1 cellular context compared by ENCODE assay signal in genomic region chr19:50482271-50482855, GRCh38.
TF ChIP-seq lines count a peak whose summit lies in the region.

No MANE protein-coding gene starts in this region.

TF ChIP-seq in WTC11, 78 proteins besides CTCF, POLR2A, EP300 and RAD21 (continued from another document):
- TF ChIP-seq, protein P1, sequence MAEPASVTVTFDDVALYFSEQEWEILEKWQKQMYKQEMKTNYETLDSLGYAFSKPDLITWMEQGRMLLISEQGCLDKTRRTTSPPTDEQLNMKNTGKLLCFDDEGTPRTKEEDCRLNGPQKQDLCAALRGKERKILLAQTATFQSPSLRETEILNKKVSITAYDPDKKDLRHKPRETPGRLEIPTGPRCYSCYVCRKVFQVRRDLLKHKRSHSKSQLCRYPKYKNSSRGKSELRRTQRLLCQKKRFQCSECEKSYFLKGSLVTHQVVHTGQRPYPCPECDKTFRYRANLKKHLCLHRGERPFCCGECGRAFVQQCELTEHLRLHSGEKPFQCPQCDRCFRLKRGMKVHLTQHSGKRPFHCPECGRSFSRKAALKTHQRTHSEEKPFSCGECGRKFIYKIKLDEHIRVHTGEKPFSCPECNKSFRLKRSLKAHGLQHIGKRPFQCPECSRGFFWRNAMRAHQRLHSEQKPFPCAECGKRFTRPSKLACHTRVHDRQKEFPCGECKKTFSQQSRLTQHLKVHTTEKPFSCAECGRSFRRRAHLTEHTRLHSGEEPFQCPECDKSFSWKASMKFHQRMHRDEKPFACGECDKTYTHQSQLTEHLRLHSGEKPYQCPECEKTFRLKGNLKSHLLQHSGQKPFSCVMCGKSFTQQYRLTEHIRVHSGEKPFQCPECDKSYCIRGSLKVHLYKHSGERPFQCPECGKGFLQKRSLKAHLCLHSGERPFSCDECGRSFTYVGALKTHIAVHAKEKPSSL (CRISPR knock-in tag; conservative IDR thresholded peaks at IDR 0.05) = no peak
- TF ChIP-seq, protein P2, sequence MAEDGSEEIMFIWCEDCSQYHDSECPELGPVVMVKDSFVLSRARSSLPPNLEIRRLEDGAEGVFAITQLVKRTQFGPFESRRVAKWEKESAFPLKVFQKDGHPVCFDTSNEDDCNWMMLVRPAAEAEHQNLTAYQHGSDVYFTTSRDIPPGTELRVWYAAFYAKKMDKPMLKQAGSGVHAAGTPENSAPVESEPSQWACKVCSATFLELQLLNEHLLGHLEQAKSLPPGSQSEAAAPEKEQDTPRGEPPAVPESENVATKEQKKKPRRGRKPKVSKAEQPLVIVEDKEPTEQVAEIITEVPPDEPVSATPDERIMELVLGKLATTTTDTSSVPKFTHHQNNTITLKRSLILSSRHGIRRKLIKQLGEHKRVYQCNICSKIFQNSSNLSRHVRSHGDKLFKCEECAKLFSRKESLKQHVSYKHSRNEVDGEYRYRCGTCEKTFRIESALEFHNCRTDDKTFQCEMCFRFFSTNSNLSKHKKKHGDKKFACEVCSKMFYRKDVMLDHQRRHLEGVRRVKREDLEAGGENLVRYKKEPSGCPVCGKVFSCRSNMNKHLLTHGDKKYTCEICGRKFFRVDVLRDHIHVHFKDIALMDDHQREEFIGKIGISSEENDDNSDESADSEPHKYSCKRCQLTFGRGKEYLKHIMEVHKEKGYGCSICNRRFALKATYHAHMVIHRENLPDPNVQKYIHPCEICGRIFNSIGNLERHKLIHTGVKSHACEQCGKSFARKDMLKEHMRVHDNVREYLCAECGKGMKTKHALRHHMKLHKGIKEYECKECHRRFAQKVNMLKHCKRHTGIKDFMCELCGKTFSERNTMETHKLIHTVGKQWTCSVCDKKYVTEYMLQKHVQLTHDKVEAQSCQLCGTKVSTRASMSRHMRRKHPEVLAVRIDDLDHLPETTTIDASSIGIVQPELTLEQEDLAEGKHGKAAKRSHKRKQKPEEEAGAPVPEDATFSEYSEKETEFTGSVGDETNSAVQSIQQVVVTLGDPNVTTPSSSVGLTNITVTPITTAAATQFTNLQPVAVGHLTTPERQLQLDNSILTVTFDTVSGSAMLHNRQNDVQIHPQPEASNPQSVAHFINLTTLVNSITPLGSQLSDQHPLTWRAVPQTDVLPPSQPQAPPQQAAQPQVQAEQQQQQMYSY (CRISPR knock-in tag; IDR thresholded peaks at IDR 0.05) = no peak
- TF ChIP-seq, protein P3, sequence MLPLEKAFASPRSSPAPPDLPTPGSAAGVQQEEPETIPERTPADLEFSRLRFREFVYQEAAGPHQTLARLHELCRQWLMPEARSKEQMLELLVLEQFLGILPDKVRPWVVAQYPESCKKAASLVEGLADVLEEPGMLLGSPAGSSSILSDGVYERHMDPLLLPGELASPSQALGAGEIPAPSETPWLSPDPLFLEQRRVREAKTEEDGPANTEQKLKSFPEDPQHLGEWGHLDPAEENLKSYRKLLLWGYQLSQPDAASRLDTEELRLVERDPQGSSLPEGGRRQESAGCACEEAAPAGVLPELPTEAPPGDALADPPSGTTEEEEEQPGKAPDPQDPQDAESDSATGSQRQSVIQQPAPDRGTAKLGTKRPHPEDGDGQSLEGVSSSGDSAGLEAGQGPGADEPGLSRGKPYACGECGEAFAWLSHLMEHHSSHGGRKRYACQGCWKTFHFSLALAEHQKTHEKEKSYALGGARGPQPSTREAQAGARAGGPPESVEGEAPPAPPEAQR (CRISPR knock-in tag; IDR thresholded peaks at IDR 0.05) = no peak
- TF ChIP-seq IRF2 (CRISPR knock-in tag; IDR thresholded peaks at IDR 0.05; ENCODE audit: borderline replicate concordance, low read depth) = no peak
- no peak for TF ChIP-seq ZNF219 (CRISPR knock-in tag; IDR thresholded peaks at IDR 0.05; ENCODE audit: borderline replicate concordance)
- TF ChIP-seq, protein P4, sequence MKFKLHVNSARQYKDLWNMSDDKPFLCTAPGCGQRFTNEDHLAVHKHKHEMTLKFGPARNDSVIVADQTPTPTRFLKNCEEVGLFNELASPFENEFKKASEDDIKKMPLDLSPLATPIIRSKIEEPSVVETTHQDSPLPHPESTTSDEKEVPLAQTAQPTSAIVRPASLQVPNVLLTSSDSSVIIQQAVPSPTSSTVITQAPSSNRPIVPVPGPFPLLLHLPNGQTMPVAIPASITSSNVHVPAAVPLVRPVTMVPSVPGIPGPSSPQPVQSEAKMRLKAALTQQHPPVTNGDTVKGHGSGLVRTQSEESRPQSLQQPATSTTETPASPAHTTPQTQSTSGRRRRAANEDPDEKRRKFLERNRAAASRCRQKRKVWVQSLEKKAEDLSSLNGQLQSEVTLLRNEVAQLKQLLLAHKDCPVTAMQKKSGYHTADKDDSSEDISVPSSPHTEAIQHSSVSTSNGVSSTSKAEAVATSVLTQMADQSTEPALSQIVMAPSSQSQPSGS (CRISPR knock-in tag; IDR thresholded peaks at IDR 0.05; ENCODE audit: borderline replicate concordance, low read depth) = no peak
- TF ChIP-seq, protein P5, sequence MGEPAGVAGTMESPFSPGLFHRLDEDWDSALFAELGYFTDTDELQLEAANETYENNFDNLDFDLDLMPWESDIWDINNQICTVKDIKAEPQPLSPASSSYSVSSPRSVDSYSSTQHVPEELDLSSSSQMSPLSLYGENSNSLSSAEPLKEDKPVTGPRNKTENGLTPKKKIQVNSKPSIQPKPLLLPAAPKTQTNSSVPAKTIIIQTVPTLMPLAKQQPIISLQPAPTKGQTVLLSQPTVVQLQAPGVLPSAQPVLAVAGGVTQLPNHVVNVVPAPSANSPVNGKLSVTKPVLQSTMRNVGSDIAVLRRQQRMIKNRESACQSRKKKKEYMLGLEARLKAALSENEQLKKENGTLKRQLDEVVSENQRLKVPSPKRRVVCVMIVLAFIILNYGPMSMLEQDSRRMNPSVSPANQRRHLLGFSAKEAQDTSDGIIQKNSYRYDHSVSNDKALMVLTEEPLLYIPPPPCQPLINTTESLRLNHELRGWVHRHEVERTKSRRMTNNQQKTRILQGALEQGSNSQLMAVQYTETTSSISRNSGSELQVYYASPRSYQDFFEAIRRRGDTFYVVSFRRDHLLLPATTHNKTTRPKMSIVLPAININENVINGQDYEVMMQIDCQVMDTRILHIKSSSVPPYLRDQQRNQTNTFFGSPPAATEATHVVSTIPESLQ (CRISPR knock-in tag; IDR thresholded peaks at IDR 0.05) = no peak
- TF ChIP-seq, protein P6, sequence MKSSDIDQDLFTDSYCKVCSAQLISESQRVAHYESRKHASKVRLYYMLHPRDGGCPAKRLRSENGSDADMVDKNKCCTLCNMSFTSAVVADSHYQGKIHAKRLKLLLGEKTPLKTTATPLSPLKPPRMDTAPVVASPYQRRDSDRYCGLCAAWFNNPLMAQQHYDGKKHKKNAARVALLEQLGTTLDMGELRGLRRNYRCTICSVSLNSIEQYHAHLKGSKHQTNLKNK (CRISPR knock-in tag; IDR thresholded peaks at IDR 0.05) = no peak
- TF ChIP-seq ATF3 (CRISPR knock-in tag; conservative IDR thresholded peaks at IDR 0.05) = no peak
